ENCODE assay signal across 20 cellular contexts in genomic region chr5:26031481-26031880, GRCh38.
"Had no signal": no experiment of that assay in that cellular context is flagged by ENCODE, and none has a peak within 500 bp of the region (broad histone marks: within the 10 kb centered on the region; RNA-seq: fewer than 3 reads in every experiment).

No MANE protein-coding gene starts in this region.

- H3K36me3 ChIP-seq: SJSA1 had no signal

- H3K4me1 ChIP-seq: SJSA1 had no signal

- H3K27me3 Mint-ChIP-seq: IgD-negative memory B cell had no signal

- ATAC-seq: K562 had no signal

- H3K4me2 ChIP-seq: KMS-11, SK-N-SH had no signal

- H3K9me3 ChIP-seq: SJSA1, SK-N-SH had no signal

- H3K36me3 Mint-ChIP-seq: IgD-negative memory B cell had no signal

- H3K27me3 ChIP-seq: SJSA1 had no signal

- H3K9me2 ChIP-seq: SK-N-SH had no signal

- H3K4me3 Mint-ChIP-seq: IgD-negative memory B cell had no signal

- H3K27ac ChIP-seq: KMS-11, SJSA1 had no signal

- H3K4me3 ChIP-seq: K562, SJSA1 had no signal

- H3K4me1 Mint-ChIP-seq: IgD-negative memory B cell had no signal

- DNase-seq: Kasumi-1, MM.1S, NCI-H1092 treated with DMSO at 0.1 percent for 48 hours, NCI-H1436, NCI-H187, NCI-H2029, NCI-H2081 treated with DMSO at 0.1 percent for 48 hours, NCI-H2171, NCI-H226, NCI-H446, NCI-H510A treated with DMSO at 0.1 percent for 48 hours, NCI-H526, Right ventricle myocardium superior, RPMI8226, SIG-M5, SK-N-SH had no signal

- H3K9ac ChIP-seq: KMS-11, SK-N-SH had no signal
